23 cellular contexts compared by ENCODE assay signal in the genomic region with DNA sequence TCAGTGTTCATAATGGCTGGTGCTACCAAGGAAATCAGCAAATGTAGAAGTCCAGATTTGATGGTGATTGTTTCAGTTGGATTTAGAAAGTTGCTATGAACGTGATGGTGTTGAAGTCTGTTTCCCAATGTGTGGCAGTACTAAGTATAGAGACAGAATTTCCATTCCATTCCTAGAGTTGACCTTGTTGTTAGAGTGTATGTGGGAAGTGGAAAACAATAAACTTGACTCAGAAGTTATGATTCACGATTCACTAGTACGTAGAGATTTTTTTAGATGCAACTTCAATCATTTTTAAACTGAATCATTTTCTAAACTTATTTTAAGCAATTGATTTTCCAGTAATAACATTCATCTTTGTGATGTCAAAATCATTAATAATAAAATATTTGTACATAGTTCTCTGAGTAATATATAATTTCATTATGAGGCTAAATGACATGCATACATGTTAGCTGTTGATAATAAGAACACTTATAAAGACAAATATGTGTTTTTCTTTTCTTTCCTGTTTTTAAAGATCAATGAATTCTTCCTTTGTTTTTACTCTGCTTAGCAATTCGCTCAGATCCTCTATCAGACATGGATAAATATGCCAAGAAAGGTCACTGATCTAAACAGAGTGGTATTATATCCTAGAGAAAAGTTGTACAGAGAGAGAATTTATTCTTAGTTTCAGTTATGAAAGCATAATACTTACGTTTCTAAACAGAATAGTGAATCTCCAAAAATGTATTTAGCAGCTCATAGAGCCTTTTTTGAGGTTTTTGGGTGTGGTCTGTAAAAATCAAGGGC.
DNase-seq lines count a peak whose midpoint lies in the region; ATAC-seq, FAIRE-seq and TF ChIP-seq lines count a peak whose summit lies in the region.
"Had no signal": no experiment of that assay in that cellular context is flagged by ENCODE, and none has a peak within 500 bp of the region (broad histone marks: within the 10 kb centered on the region; RNA-seq: fewer than 3 reads in every experiment).

No MANE protein-coding gene starts in this region.

- H3K4me3 ChIP-seq in adipocyte (ENCODE audit: low read length) (peak overlapping the region; percentile 37), fibroblast of the aortic adventitia (ENCODE audit: low read depth, low read length) (no peak overlapping the region), right cardiac atrium (ENCODE audit: low read length) (no peak overlapping the region)
- H3K4me3 ChIP-seq: BLaER1, MG63 had no signal

- no peaks in the 10 kb centered on the region for H3K36me3 ChIP-seq in adipocyte (ENCODE audit: control insufficient read depth, insufficient read depth, low read length, severe bottlenecking)
- H3K36me3 ChIP-seq: BLaER1, MG63 had no signal

- H3K9ac ChIP-seq in adipocyte (ENCODE audit: low read length): no peak overlapping the region
- H3K9ac ChIP-seq: BLaER1, SK-N-SH had no signal

- TF ChIP-seq CTCF in fibroblast of the aortic adventitia (IDR thresholded peaks at IDR 0.05; ENCODE audit: insufficient read depth, low read length): no peak

- H3K27me3 ChIP-seq in adipocyte (replicated peaks; ENCODE audit: control insufficient read depth, insufficient read depth, low read length) (no peaks in the 10 kb centered on the region), right cardiac atrium (ENCODE audit: control insufficient read depth, insufficient read depth) (no peaks in the 10 kb centered on the region)
- H3K27me3 ChIP-seq: BLaER1, MG63 had no signal

- no peak overlapping the region for H3K27ac ChIP-seq in right cardiac atrium (ENCODE audit: low read length)
- H3K27ac ChIP-seq: BLaER1 had no signal

- DNase-seq in HPDE6-E6E7 (ENCODE audit: extremely low spot score) (peak; percentile 11), adipocyte (ENCODE audit: low read depth) (no peak), fibroblast of the aortic adventitia (ENCODE audit: low read depth) (peak; percentile 9), DMS 273 (lab: John Stamatoyannopoulos, UW; ENCODE audit: unreplicated experiment) (no peak), occipital lobe (lab: John Stamatoyannopoulos, UW) (no peak), right cardiac atrium (no peak)
- DNase-seq: Calu3; CD4-positive, alpha-beta memory T cell; DMS53; EL; H7; MG63; NCI-H1048; NCI-H1436 treated with DMSO at 0.1 percent for 48 hours; NCI-H2081; SHP77; SK-N-SH had no signal

- H3K4me1 ChIP-seq in adipocyte (ENCODE audit: control insufficient read depth, insufficient read depth, low read length): peaks cover 23% of the 10 kb centered on the region
- no peaks in the 10 kb centered on the region for H3K4me1 ChIP-seq in right cardiac atrium (ENCODE audit: control insufficient read depth, insufficient read depth, low read length)
- H3K4me1 ChIP-seq: BLaER1 had no signal

- intact Hi-C loops in right cardiac atrium (cut with DNase I): no loop called here

- FAIRE-seq in A204.1 (lab: Jason Lieb, UNC): peak; percentile 29
- FAIRE-seq: GM12892, GM18507, RCC 7860 had no signal

- H3K9me3 ChIP-seq in adipocyte (ENCODE audit: control insufficient read depth, low read length) (no peaks in the 10 kb centered on the region), right cardiac atrium (ENCODE audit: control insufficient read depth, low read length) (no peaks in the 10 kb centered on the region)
- H3K9me3 ChIP-seq: BLaER1, MG63, SK-N-SH had no signal

- no peak for ATAC-seq in GM21515 (IDR thresholded peaks at IDR 0.05; ENCODE audit: unreplicated experiment)
- ATAC-seq in right cardiac atrium: no peak

- WGBS in right cardiac atrium: 58% methylated on average over 5 of the region's 5 CpGs

Comparison
In these comparisons a context has a peak if more than half of its experiments do, and no peak if none do; other contexts are left out.
1. DNase-seq: peak in HPDE6-E6E7 (single experiment) and fibroblast of the aortic adventitia (single experiment); none in adipocyte (single experiment), DMS 273 (single experiment), occipital lobe (single experiment) and right cardiac atrium (0 of 3).